7 cellular contexts compared by ENCODE assay signal in the genomic region with DNA sequence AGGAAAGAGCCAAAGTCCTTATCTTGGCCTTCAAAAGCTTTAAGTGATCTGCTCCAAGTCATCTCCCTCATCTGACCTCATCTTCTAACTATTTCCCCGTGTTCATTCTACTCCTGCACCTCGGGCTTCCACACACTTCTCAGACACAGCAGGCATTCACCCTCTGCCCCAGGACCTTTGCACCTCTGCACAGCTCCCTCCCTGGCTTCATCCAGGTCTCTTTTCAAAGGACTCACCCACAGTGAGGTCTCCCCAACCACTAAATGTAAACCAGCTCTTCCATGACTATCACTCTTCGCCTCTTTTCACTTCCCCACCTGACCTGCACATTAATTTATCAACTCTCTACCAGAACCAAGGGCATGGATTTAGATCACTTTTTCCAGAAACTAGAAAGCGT.
"Had no signal": no experiment of that assay in that cellular context is flagged by ENCODE, and none has a peak within 500 bp of the region (broad histone marks: within the 10 kb centered on the region; RNA-seq: fewer than 3 reads in every experiment).

No MANE protein-coding gene starts in this region.

- H3K4me2 ChIP-seq: GM23338 had no signal

- H3K9me3 Mint-ChIP-seq: H9 had no signal

- H3K27ac ChIP-seq: HL-60 had no signal

- H3K4me3 Mint-ChIP-seq: GM23338, H9, HFFc6, IgD-negative memory B cell had no signal

- H3K4me1 Mint-ChIP-seq: GM23338, IgD-negative memory B cell had no signal

- H3K4me3 ChIP-seq: GM23338 had no signal

- DNase-seq: H9, HCEC 1CT, HFFc6 had no signal

- H3K27me3 Mint-ChIP-seq: IgD-negative memory B cell had no signal

- H3K36me3 Mint-ChIP-seq: IgD-negative memory B cell had no signal

- ATAC-seq: GM23338, HepG2 had no signal

- H3K27ac Mint-ChIP-seq: GM23338, H9, HFFc6, IgD-negative memory B cell had no signal
